11 cellular contexts compared by ENCODE assay signal in the genomic region with DNA sequence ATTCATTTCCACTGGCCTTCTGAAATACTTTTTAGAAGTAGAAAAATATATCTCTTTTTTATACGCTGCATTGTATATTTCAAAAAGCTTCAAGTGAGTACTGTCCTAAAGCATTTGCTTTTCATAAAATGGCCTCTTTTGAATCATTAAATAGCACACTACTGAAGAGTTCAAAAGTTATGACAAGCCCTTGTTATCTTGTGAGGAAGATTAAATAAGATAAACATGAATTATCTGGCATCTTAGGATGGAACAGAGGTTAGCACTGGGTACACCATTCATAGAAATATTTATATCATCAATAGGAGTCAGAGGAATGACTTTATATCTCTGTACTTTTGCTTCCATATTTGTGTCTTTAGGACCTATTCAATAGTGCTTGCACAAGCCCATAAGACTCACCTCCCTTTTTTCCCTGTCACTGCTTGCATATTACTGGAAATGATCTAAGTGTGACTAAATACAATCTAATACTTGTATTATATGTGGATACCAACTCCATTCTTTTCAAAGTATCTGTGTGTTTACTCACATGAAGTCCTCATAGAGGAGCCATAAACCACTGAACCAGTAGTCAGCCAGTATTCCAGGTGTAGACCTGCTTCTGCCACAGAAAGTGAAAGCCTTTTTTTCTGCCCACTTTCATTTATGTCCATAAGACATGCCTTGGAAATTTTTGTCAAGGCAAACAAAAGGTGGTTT.
DNase-seq lines count a peak whose midpoint lies in the region; ATAC-seq, FAIRE-seq and TF ChIP-seq lines count a peak whose summit lies in the region.
"Had no signal": no experiment of that assay in that cellular context is flagged by ENCODE, and none has a peak within 500 bp of the region (broad histone marks: within the 10 kb centered on the region; RNA-seq: fewer than 3 reads in every experiment).

No MANE protein-coding gene starts in this region.

- intact Hi-C loops in PC-3 (cut with micrococcal nuclease) (loop anchor here (2.0 to 10.0 kb wide), 4 partner anchors 55 to 389 kb away; partner anchors contain the start of gene SUCO), mucosa of descending colon (cut with DNase I, micrococcal nuclease) (loop anchor here in 1 of 2 donors (10.0 kb wide), 1 partner anchor 249 kb away; no protein-coding TSS in a partner anchor), tibial artery (cut with DNase I; ENCODE audit: low total_unique reads) (no loop called here)

- H3K36me3 ChIP-seq in PC-3 (ENCODE audit: low read depth, low read length), result no peaks in the 10 kb centered on the region
- no peaks in the 10 kb centered on the region for H3K36me3 ChIP-seq in bronchial epithelial cell (ENCODE audit: control insufficient read depth, insufficient read depth, low read length)
- H3K36me3 ChIP-seq in mucosa of descending colon (ENCODE audit: low read depth), result no peaks in the 10 kb centered on the region
- no peaks in the 10 kb centered on the region for H3K36me3 ChIP-seq in tibial artery

- H3K9me2 ChIP-seq in PC-3 (replicated peaks; ENCODE audit: low read length), result no peaks in the 10 kb centered on the region

- no peak overlapping the region for H3K9ac ChIP-seq in PC-3 (ENCODE audit: low read length)

- CTCF ChIA-PET in PC-3 (lab: Charles Lee), result interaction anchor here (0.5 kb wide), 1 partner anchor 364 kb away, joined by 3 read pairs; no protein-coding TSS in a partner anchor

- no peaks in the 10 kb centered on the region for H4K20me1 ChIP-seq in PC-3 (ENCODE audit: low read length)

- no peaks in the 10 kb centered on the region for H3K79me2 ChIP-seq in PC-3 (ENCODE audit: low read length)

- POLR2A ChIA-PET in PC-3 (lab: Charles Lee; ENCODE audit: unreplicated experiment), result no interaction called here

- no peak for TF ChIP-seq CTCF in PC-3 (conservative IDR thresholded peaks at IDR 0.05; ENCODE audit: low read depth, low read length)
- TF ChIP-seq CTCF in bronchial epithelial cell (IDR thresholded peaks at IDR 0.05; ENCODE audit: insufficient read depth, low read length, severe bottlenecking), result no peak
- TF ChIP-seq CTCF in mucosa of descending colon (IDR thresholded peaks at IDR 0.05), result no peak
- TF ChIP-seq CTCF in tibial artery (IDR thresholded peaks at IDR 0.05), result no peak

- DNase-seq in PC-3 (peak; percentile 85), bronchial epithelial cell (ENCODE audit: low read depth) (peak; percentile 97), mucosa of descending colon (no peak), tibial artery (no peak), nucleus accumbens (lab: John Stamatoyannopoulos, UW) (no peak), DMS79 (lab: John Stamatoyannopoulos, UW) (no peak), occipital lobe (lab: John Stamatoyannopoulos, UW) (no peak)
- DNase-seq: Caco-2, GOT3, NCI-H1436, T-helper 2 cell had no signal

- H3F3A ChIP-seq in PC-3 (ENCODE audit: low read length, unreplicated experiment), result peaks cover 6% of the 10 kb centered on the region

- no peak for FAIRE-seq in bronchial epithelial cell (lab: Jason Lieb, UNC)

- H3K4me3 ChIP-seq in PC-3 (ENCODE audit: low read length) (no peak overlapping the region), bronchial epithelial cell (ENCODE audit: low read depth, low read length) (no peak overlapping the region), mucosa of descending colon (no peak overlapping the region), tibial artery (no peak overlapping the region)

- H3K27me3 ChIP-seq in PC-3 (ENCODE audit: low read length) (no peaks in the 10 kb centered on the region), bronchial epithelial cell (ENCODE audit: control insufficient read depth, insufficient read depth, low read length) (no peaks in the 10 kb centered on the region), tibial artery (no peaks in the 10 kb centered on the region)

- H3K27ac ChIP-seq in PC-3 (ENCODE audit: low read length), result peak overlapping the region; percentile 9
- peak overlapping the region; percentile 82 to 88 for H3K27ac ChIP-seq in tibial artery

- H3K9me3 ChIP-seq in PC-3 (ENCODE audit: low read length), result no peaks in the 10 kb centered on the region
- H3K9me3 ChIP-seq in mucosa of descending colon, result no peaks in the 10 kb centered on the region
- no peaks in the 10 kb centered on the region for H3K9me3 ChIP-seq in tibial artery
- H3K9me3 ChIP-seq: Caco-2 had no signal

- no peak overlapping the region for H2AFZ ChIP-seq in PC-3 (ENCODE audit: low read length)

- peak; percentile 48 for ATAC-seq in PC-3
- peak; percentile 52 for ATAC-seq in mucosa of descending colon

- H3K4me1 ChIP-seq in PC-3 (ENCODE audit: insufficient read depth, low read length) (peaks cover 36% of the 10 kb centered on the region), mucosa of descending colon (ENCODE audit: low read depth) (no peaks in the 10 kb centered on the region), tibial artery (peaks cover 0 to 13% (median 0%) of the 10 kb centered on the region in 4 donors)

- H3K4me2 ChIP-seq in PC-3 (ENCODE audit: low read length), result peak overlapping the region; percentile 13; the same call in 1 of the 2 replicates

- no TSS peak for BruUV-seq in PC-3 (replicated peaks; lab: Mats Ljungman, UMichigan)

Comparison
In these comparisons a context has a peak if more than half of its experiments do, and no peak if none do; other contexts are left out.
1. DNase-seq: peak in PC-3 (single experiment) and bronchial epithelial cell (single experiment); none in mucosa of descending colon (0 of 3), tibial artery (0 of 2), nucleus accumbens (0 of 56), DMS79 (single experiment) and occipital lobe (single experiment).